In genomic region chr21:41743321-41744027, GRCh38 we compare ENCODE assay signal across 35 cellular contexts. TPM values are rescaled to one million over a fixed set of nuclear protein-coding genes. Genes with fewer than 3 reads are reported as not detected.
"Had no signal": no experiment of that assay in that cellular context is flagged by ENCODE, and none has a peak within 500 bp of the region (broad histone marks: within the 10 kb centered on the region; RNA-seq: fewer than 3 reads in every experiment).

No MANE protein-coding gene starts in this region.

- H3K9me3 ChIP-seq: colonic mucosa, left lung, pancreas, psoas muscle, uterus had no signal

- H3K27me3 ChIP-seq: ascending aorta, cardiac muscle cell, colonic mucosa, pancreas, uterus had no signal

- H3K36me3 Mint-ChIP-seq: activated naive CD4-positive, alpha-beta T cell treated with anti-CD3 and anti-CD28 coated beads, Interleukin-2, amount 10 ng/mL, durations not matched to agents 7 days and 5 days; activated naive CD8-positive, alpha-beta T cell treated with anti-CD3 and anti-CD28 coated beads, Interleukin-2, amount 10 ng/mL, durations not matched to agents 7 days and 5 days; brain had no signal

- H3K27me3 Mint-ChIP-seq: activated naive CD4-positive, alpha-beta T cell treated with anti-CD3 and anti-CD28 coated beads, Interleukin-2, amount 10 ng/mL, durations not matched to agents 7 days and 5 days; activated naive CD8-positive, alpha-beta T cell treated with anti-CD3 and anti-CD28 coated beads, Interleukin-2, amount 10 ng/mL, durations not matched to agents 7 days and 5 days; brain; naive thymus-derived CD4-positive, alpha-beta T cell had no signal

- H3K27ac ChIP-seq: ascending aorta, cardiac muscle cell, colonic mucosa, dorsolateral prefrontal cortex, heart right ventricle, left lung, pancreas, psoas muscle, uterus, WERI-Rb-1 had no signal

- H3K27ac Mint-ChIP-seq: activated naive CD4-positive, alpha-beta T cell treated with anti-CD3 and anti-CD28 coated beads, Interleukin-2, amount 10 ng/mL, durations not matched to agents 7 days and 5 days; activated naive CD8-positive, alpha-beta T cell treated with anti-CD3 and anti-CD28 coated beads, Interleukin-2, amount 10 ng/mL, durations not matched to agents 7 days and 5 days; activated T-helper 1 cell treated with anti-CD3 and anti-CD28 coated beads, Interleukin-12 subunit alpha, Interleukin-12 subunit beta, Interleukin-2, Interleukin-4 antibody, amounts not matched to agents 30 ng/mL and 10 ng/mL and 1 ng/mL, durations not matched to agents 14 hours and 24 hours and 36 hours; naive thymus-derived CD4-positive, alpha-beta T cell; T-helper 1 cell treated with Interleukin-12 subunit alpha and Interleukin-12 subunit beta and Interleukin-4 antibody, amounts not matched to agents 30 μg/mL and 1 μg/mL, for 36 hours had no signal

- FAIRE-seq: pancreas had no signal

- DNase-seq: activated CD4-positive, alpha-beta T cell treated with anti-CD3 and anti-CD28 coated beads for 48 hours; activated CD4-positive, alpha-beta T cell treated with anti-CD3 and anti-CD28 coated beads, Interleukin-2, amount 50 U/mL, for 48 hours; activated CD8-positive, alpha-beta memory T cell treated with anti-CD3 and anti-CD28 coated beads, Interleukin-2, amount 50 U/mL, for 4 hours; activated gamma-delta T cell; activated naive CD4-positive, alpha-beta T cell treated with anti-CD3 and anti-CD28 coated beads, Interleukin-2, amount 10 ng/mL, durations not matched to agents 7 days and 5 days; activated naive CD8-positive, alpha-beta T cell treated with anti-CD3 and anti-CD28 coated beads, Interleukin-2, amount 10 ng/mL, durations not matched to agents 7 days and 5 days; activated T-cell treated with anti-CD3 and anti-CD28 coated beads, Interleukin-2, amount 50 U/mL, for 1 hour; cerebellar nuclear complex; colonic mucosa; dorsolateral prefrontal cortex; effector memory CD4-positive, alpha-beta T cell; erythroblast; foreskin melanocyte; heart right ventricle; kidney glomerular epithelial cell; left lung; naive thymus-derived CD4-positive, alpha-beta T cell; nucleus accumbens; psoas muscle; stimulated activated naive CD4-positive, alpha-beta T cell treated with Interleukin-2 at 50 U/mL for 16 hours; T1000; trophoblast cell; uterus; WERI-Rb-1 had no signal

- H3K9me3 Mint-ChIP-seq: activated naive CD4-positive, alpha-beta T cell treated with anti-CD3 and anti-CD28 coated beads, Interleukin-2, amount 10 ng/mL, durations not matched to agents 7 days and 5 days; activated naive CD8-positive, alpha-beta T cell treated with anti-CD3 and anti-CD28 coated beads, Interleukin-2, amount 10 ng/mL, durations not matched to agents 7 days and 5 days; activated T-helper 1 cell treated with anti-CD3 and anti-CD28 coated beads, Interleukin-12 subunit alpha, Interleukin-12 subunit beta, Interleukin-2, Interleukin-4 antibody, amounts not matched to agents 30 ng/mL and 10 ng/mL and 1 ng/mL, durations not matched to agents 14 hours and 24 hours and 36 hours; T-helper 1 cell treated with Interleukin-12 subunit alpha and Interleukin-12 subunit beta and Interleukin-4 antibody, amounts not matched to agents 30 μg/mL and 1 μg/mL, for 36 hours had no signal

- H3K4me3 ChIP-seq: ascending aorta, cardiac muscle cell, colonic mucosa, dorsolateral prefrontal cortex, heart right ventricle, left lung, lung, pancreas, psoas muscle, uterus had no signal

- H3K36me3 ChIP-seq: cardiac muscle cell, colonic mucosa, heart right ventricle, uterus had no signal

- ATAC-seq: activated CD4-positive, CD25-positive, alpha-beta regulatory T cell treated with anti-CD3 and anti-CD28 coated beads, Interleukin-2, amount 50 U/mL, for 24 hours; heart right ventricle; left lung; naive thymus-derived CD4-positive, alpha-beta T cell; psoas muscle had no signal

- H3K4me1 ChIP-seq: ascending aorta, colonic mucosa, heart right ventricle, left lung, pancreas, psoas muscle, uterus had no signal

- H3K4me3 Mint-ChIP-seq: activated naive CD4-positive, alpha-beta T cell treated with anti-CD3 and anti-CD28 coated beads, Interleukin-2, amount 10 ng/mL, durations not matched to agents 7 days and 5 days; activated naive CD8-positive, alpha-beta T cell treated with anti-CD3 and anti-CD28 coated beads, Interleukin-2, amount 10 ng/mL, durations not matched to agents 7 days and 5 days; activated T-helper 1 cell treated with anti-CD3 and anti-CD28 coated beads, Interleukin-12 subunit alpha, Interleukin-12 subunit beta, Interleukin-2, Interleukin-4 antibody, amounts not matched to agents 30 ng/mL and 10 ng/mL and 1 ng/mL, durations not matched to agents 14 hours and 24 hours and 36 hours; brain; naive thymus-derived CD4-positive, alpha-beta T cell; T-helper 1 cell treated with Interleukin-12 subunit alpha and Interleukin-12 subunit beta and Interleukin-4 antibody, amounts not matched to agents 30 μg/mL and 1 μg/mL, for 36 hours had no signal

- H3K4me1 Mint-ChIP-seq: activated naive CD4-positive, alpha-beta T cell treated with anti-CD3 and anti-CD28 coated beads, Interleukin-2, amount 10 ng/mL, durations not matched to agents 7 days and 5 days; activated naive CD8-positive, alpha-beta T cell treated with anti-CD3 and anti-CD28 coated beads, Interleukin-2, amount 10 ng/mL, durations not matched to agents 7 days and 5 days; naive thymus-derived CD4-positive, alpha-beta T cell had no signal

RNA-seq across cellular contexts. Expression of gene RIPK4, which starts 23.4 kb away (rescaled TPM):
- total RNA-seq: activated T-helper 1 cell treated with anti-CD3 and anti-CD28 coated beads, Interleukin-12 subunit alpha, Interleukin-12 subunit beta, Interleukin-2, Interleukin-4 antibody, amounts not matched to agents 30 ng/mL and 10 ng/mL and 1 ng/mL, durations not matched to agents 14 hours and 24 hours and 36 hours; mesenteric fat pad; psoas muscle; temporal lobe had no signal
- polyA plus RNA-seq: neural cell had no signal
